Comparison of ENCODE assay signal across 9 cellular contexts in the genomic region with DNA sequence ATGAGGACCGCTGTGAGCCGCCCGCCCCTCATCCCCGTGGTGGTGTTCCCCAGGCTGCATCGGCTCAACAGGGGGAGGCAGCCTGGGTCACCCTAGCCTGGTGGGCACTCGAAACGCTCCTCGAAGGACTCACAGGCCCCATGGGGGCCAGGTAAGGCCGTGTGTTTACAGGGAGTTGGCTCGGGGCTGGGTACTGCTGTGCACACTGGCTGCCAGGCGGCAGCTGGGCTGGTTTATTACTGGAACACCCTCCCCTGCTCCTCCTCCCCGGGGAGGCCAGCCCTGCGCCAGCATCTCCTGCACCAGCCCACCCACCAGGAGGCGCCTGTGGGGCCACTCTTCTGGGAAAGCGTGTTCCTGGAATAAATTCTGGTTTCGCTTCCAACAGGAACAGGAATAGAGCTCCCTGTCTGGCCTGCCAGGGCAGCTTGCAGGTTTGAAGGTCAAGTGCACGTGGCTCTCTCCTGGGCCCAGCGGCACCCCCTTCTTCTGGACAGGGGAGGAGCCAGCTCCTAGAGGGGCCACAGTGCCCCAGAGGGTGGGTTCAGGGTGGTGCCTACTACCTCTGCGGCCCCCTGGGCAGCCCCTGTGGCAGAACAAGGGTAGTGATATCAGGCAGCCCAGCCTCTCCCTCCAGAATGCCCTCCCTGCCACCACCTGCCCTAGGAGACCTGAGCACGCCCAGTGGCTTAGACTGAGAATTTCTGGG. TPM values are rescaled to one million over a fixed set of nuclear protein-coding genes. Genes with fewer than 3 reads are reported as not detected.
DNase-seq lines count a peak whose midpoint lies in the region; ATAC-seq and TF ChIP-seq lines count a peak whose summit lies in the region.
"Had no signal": no experiment of that assay in that cellular context is flagged by ENCODE, and none has a peak within 500 bp of the region (broad histone marks: within the 10 kb centered on the region; RNA-seq: fewer than 3 reads in every experiment).

No MANE protein-coding gene starts in this region.

- H3K9ac ChIP-seq in HCT116 (ENCODE audit: low read length), result peak overlapping the region; percentile 41
- no peak overlapping the region for H3K9ac ChIP-seq in OCI-LY1 (ENCODE audit: low read length)

- TF ChIP-seq CTCF in HCT116 (IDR thresholded peaks at IDR 0.05 in 2 of 3, conservative IDR thresholded peaks at IDR 0.05 in 1 of 3; ENCODE audit: borderline replicate concordance in 1 of 3, insufficient read depth in 1 of 3, low read depth in 2 of 3, low read length in 2 of 3), result peak; percentile 78 to 94 (median 87); a peak in 5 of 6 replicates
- peak; percentile 39; the same call in 1 of the 2 replicates for TF ChIP-seq CTCF in OCI-LY1 (IDR thresholded peaks at IDR 0.05; ENCODE audit: low read length)
- TF ChIP-seq CTCF in right lobe of liver (IDR thresholded peaks at IDR 0.05), result peak; percentile 73 to 88 (median 82)
- peak; percentile 44 to 82 (median 76) for TF ChIP-seq CTCF in upper lobe of left lung (IDR thresholded peaks at IDR 0.05)

- H3K9me3 ChIP-seq in HCT116 (ENCODE audit: control insufficient read depth in 1 of 2, insufficient read depth in 1 of 2, low read depth in 1 of 2, low read length in 2 of 2) (no peaks in the 10 kb centered on the region), OCI-LY1 (ENCODE audit: low read length) (no peaks in the 10 kb centered on the region), right lobe of liver (no peaks in the 10 kb centered on the region), upper lobe of left lung (no peaks in the 10 kb centered on the region)

- no peaks in the 10 kb centered on the region for H3F3A ChIP-seq in OCI-LY1 (ENCODE audit: insufficient read depth, low read length)

- peak in 1 of 4 donors; percentile 24 for TF ChIP-seq EP300 in upper lobe of left lung (IDR thresholded peaks at IDR 0.05)

- H3K27ac ChIP-seq in HCT116 (ENCODE audit: low read depth, low read length) (peak overlapping the region; percentile 74), OCI-LY1 (ENCODE audit: low read depth, low read length, poor library complexity, severe bottlenecking) (no peak overlapping the region), right lobe of liver (peak overlapping the region; percentile 83 to 91 (median 89)), upper lobe of left lung (peak overlapping the region; percentile 76 to 87 (median 84))

- POLR2A ChIA-PET in HCT116 (lab: Charles Lee), result interaction anchor here (1.0 to 2.4 kb wide), 3 partner anchors 12 to 45 kb away, joined by 3 to 8 read pairs (median 5); partner anchors contain the start of gene MCRIP1

- H4K20me1 ChIP-seq in HCT116 (ENCODE audit: insufficient read depth) (no peaks in the 10 kb centered on the region), OCI-LY1 (ENCODE audit: insufficient read depth, low read length) (no peaks in the 10 kb centered on the region)

- no TSS peak for BruUV-seq in HCT116 (replicated peaks; lab: Mats Ljungman, UMichigan)

- H2AFZ ChIP-seq in HCT116 (ENCODE audit: low read depth, low read length, poor library complexity, severe bottlenecking) (no peak overlapping the region), OCI-LY1 (ENCODE audit: low read length) (no peak overlapping the region)

- H3K36me3 ChIP-seq in HCT116 (ENCODE audit: control insufficient read depth in 1 of 2, insufficient read depth in 2 of 2, low read length in 2 of 2), result no peaks in the 10 kb centered on the region
- H3K36me3 ChIP-seq in OCI-LY1 (ENCODE audit: insufficient read depth, low read length), result no peaks in the 10 kb centered on the region
- H3K36me3 ChIP-seq in right lobe of liver, result no peaks in the 10 kb centered on the region
- peaks cover 0 to 26% (median 14%) of the 10 kb centered on the region in 4 donors for H3K36me3 ChIP-seq in upper lobe of left lung

- H3K27me3 ChIP-seq in HCT116 (ENCODE audit: insufficient read depth, low read length), result no peaks in the 10 kb centered on the region
- H3K27me3 ChIP-seq in OCI-LY1 (ENCODE audit: insufficient read depth, low read length), result peaks cover 4% of the 10 kb centered on the region; the same call in 1 of the 2 replicates
- H3K27me3 ChIP-seq in right lobe of liver, result no peaks in the 10 kb centered on the region
- no peaks in the 10 kb centered on the region for H3K27me3 ChIP-seq in upper lobe of left lung

- no peaks in the 10 kb centered on the region for H3K79me2 ChIP-seq in HCT116 (ENCODE audit: insufficient read depth, low read length)
- no peaks in the 10 kb centered on the region for H3K79me2 ChIP-seq in OCI-LY1 (ENCODE audit: insufficient read depth, low read length)

- intact Hi-C loops in HCT116 (cut with micrococcal nuclease) (no loop called here), right lobe of liver (cut with DNase I) (no loop called here)

- TF ChIP-seq POLR2A in HCT116 (IDR thresholded peaks at IDR 0.05; ENCODE audit: borderline replicate concordance, extremely low read depth, insufficient read depth, insufficient read length) (no peak), right lobe of liver (IDR thresholded peaks at IDR 0.05) (no peak), upper lobe of left lung (IDR thresholded peaks at IDR 0.05) (peak in 1 of 4 donors; percentile 28)

- RAD21 ChIA-PET in HCT116 (lab: Charles Lee; ENCODE audit: low non-redundant PET in 1 of 2, low total read pairs in 2 of 2, uncharacterized antibody in 2 of 2, unreplicated experiment in 2 of 2), result interaction anchor here in 1 of 2 experiments (0.9 kb wide), 1 partner anchor 27 kb away, joined by 3 read pairs; no protein-coding TSS in a partner anchor

- DNase-seq in AG20443 (ENCODE audit: low spot score), result peak; percentile 72
- peak; percentile 40 for DNase-seq in HCT116 (ENCODE audit: low read depth, low spot score)
- peak; percentile 44 for DNase-seq in cerebellar cortex (ENCODE audit: low spot score)
- DNase-seq in right lobe of liver, result peak; percentile 93 to 94 (median 94)
- peak; percentile 90 to 91 for DNase-seq in upper lobe of left lung

- peaks cover 23 to 28% of the 10 kb centered on the region in 2 experiments for H3K4me1 ChIP-seq in HCT116 (ENCODE audit: control insufficient read depth in 1 of 2, insufficient read depth in 2 of 2, low read length in 2 of 2)
- no peaks in the 10 kb centered on the region for H3K4me1 ChIP-seq in OCI-LY1 (ENCODE audit: insufficient read depth, low read length, severe bottlenecking)
- H3K4me1 ChIP-seq in right lobe of liver, result peaks cover 2 to 20% (median 15%) of the 10 kb centered on the region in 4 donors
- peaks cover 17 to 19% (median 17%) of the 10 kb centered on the region in 4 donors for H3K4me1 ChIP-seq in upper lobe of left lung

- H3K9me2 ChIP-seq in HCT116 (ENCODE audit: insufficient read depth), result no peaks in the 10 kb centered on the region
- H3K9me2 ChIP-seq in OCI-LY1 (ENCODE audit: low read depth, low read length), result no peaks in the 10 kb centered on the region

- CTCF ChIA-PET in HCT116 (lab: Charles Lee), result interaction anchor here (0.7 to 1.6 kb wide), 13 partner anchors 11 to 119 kb away, joined by 3 to 10 read pairs (median 4); partner anchors contain the start of genes MCRIP1, MRPL12 and P4HB

- H3K4me2 ChIP-seq in HCT116 (ENCODE audit: low read length), result peak overlapping the region; percentile 61
- no peak overlapping the region for H3K4me2 ChIP-seq in OCI-LY1 (ENCODE audit: low read length)

- peak; percentile 73 for TF ChIP-seq RAD21 in HCT116 (IDR thresholded peaks at IDR 0.05; ENCODE audit: low read depth)

- ATAC-seq in HCT116 (peak; percentile 95), right lobe of liver (peak; percentile 93 to 96 (median 94)), upper lobe of left lung (ENCODE audit: low FRiP score in 2 of 2) (peak; percentile 72 to 90), GM18909 (IDR thresholded peaks at IDR 0.05; ENCODE audit: poor library complexity, unreplicated experiment) (no peak), HG03196 (IDR thresholded peaks at IDR 0.05; ENCODE audit: unreplicated experiment) (no peak)

- 28% methylated on average over 5 of the region's 20 CpGs for WGBS in right lobe of liver (ENCODE audit: insufficient coverage, low coverage, low lambda C conversion rate, missing lambda C conversion rate)
- 44% methylated on average over 16 of the region's 20 CpGs; no CpG with 5 or more reads in 1 of the 2 donors for WGBS in upper lobe of left lung, 2 donors

- H3K4me3 ChIP-seq in HCT116 (replicated peaks in 1 of 2; ENCODE audit: low read depth in 1 of 2, low read length in 2 of 2), result 0 out of 4 replicates have a peak overlapping the region, but pooled peaks of 1 of the 2 experiments have one; percentile 6
- no peak overlapping the region for H3K4me3 ChIP-seq in OCI-LY1 (ENCODE audit: low read depth, low read length, poor library complexity, severe bottlenecking)
- no peak overlapping the region for H3K4me3 ChIP-seq in right lobe of liver
- H3K4me3 ChIP-seq in upper lobe of left lung, result peak overlapping the region in 1 of 4 donors; percentile 13

TF ChIP-seq in HCT116, 20 proteins besides CTCF, POLR2A, EP300 and RAD21 (continues in another document):
- TF ChIP-seq ZFX (IDR thresholded peaks at IDR 0.05) (no peak), EGR1 (IDR thresholded peaks at IDR 0.05; ENCODE audit: low read depth) (no peak), SRF (IDR thresholded peaks at IDR 0.05; ENCODE audit: low read depth) (no peak), ELF1 (IDR thresholded peaks at IDR 0.05; ENCODE audit: borderline replicate concordance, low read depth) (no peak), ZNF274 (IDR thresholded peaks at IDR 0.05; ENCODE audit: low read depth, low read length) (no peak), SIN3A (IDR thresholded peaks at IDR 0.05; ENCODE audit: low read depth) (no peak), EZH2 (IDR thresholded peaks at IDR 0.05) (no peak)

RNA-seq across cellular contexts. Expression of gene MCRIP1, which starts 11.3 kb away (rescaled TPM):
- total RNA-seq in HCT116 (2021; ENCODE audit: unreplicated experiment), result 59.2 TPM
- 63.3 and 64.8 TPM in 2 replicates for polyA plus RNA-seq in HCT116 (2012)
- 10 to 100 TPM; 19.0 to 32.6 (median 25.7) TPM for total RNA-seq in right lobe of liver
- 100 to 1,000 TPM in 1 of 6 donors, 10 to 100 TPM in 5; 30.1 to 106 (median 70.1) TPM for total RNA-seq in upper lobe of left lung

RNA-seq across cellular contexts. Expression of gene PPP1R27, which starts 13.1 kb away (rescaled TPM):
- total RNA-seq in HCT116 (2021; ENCODE audit: unreplicated experiment), result not detected
- 0.64 and 0.76 TPM in 2 replicates for polyA plus RNA-seq in HCT116 (2012)
- total RNA-seq in right lobe of liver, result under 1 TPM in 3 of 6 experiments, not detected in 3; 0.27 to 0.62 (median 0.40) TPM
- not detected for total RNA-seq in upper lobe of left lung
- total RNA-seq: frontal cortex had no signal

RNA-seq across cellular contexts. Expression of gene GCGR, which starts 17.8 kb away (rescaled TPM):
- total RNA-seq in HCT116 (2021; ENCODE audit: unreplicated experiment) (not detected), right lobe of liver (100 to 1,000 TPM in 2 of 6 experiments, 10 to 100 TPM in 4; 39.5 to 146 (median 68.5) TPM), upper lobe of left lung (10 to 100 TPM in 1 of 6 donors, not detected in 5; 11.1 TPM)
- polyA plus RNA-seq in HCT116 (2012), result 0.12 TPM in 1 of 2 replicates, not detected in the other
- total RNA-seq: frontal cortex had no signal

RNA-seq across cellular contexts. Expression of gene P4HB, which starts 38.6 kb away (rescaled TPM):
- total RNA-seq in HCT116 (2021; ENCODE audit: unreplicated experiment), result 1,043 TPM
- polyA plus RNA-seq in HCT116 (2012), result 1,480 and 1,509 TPM in 2 replicates
- total RNA-seq in right lobe of liver, result 1,000 to 10,000 TPM in 5 of 6 experiments, 100 to 1,000 TPM in 1; 856 to 5,039 (median 1,455) TPM
- total RNA-seq in upper lobe of left lung, result 100 to 1,000 TPM; 374 to 627 (median 531) TPM

RNA-seq across cellular contexts. Expression of gene ARHGDIA, which starts 49.4 kb away (rescaled TPM):
- total RNA-seq in HCT116 (2021; ENCODE audit: unreplicated experiment), result 554 TPM
- polyA plus RNA-seq in HCT116 (2012), result 393 and 453 TPM in 2 replicates
- total RNA-seq in right lobe of liver, result 100 to 1,000 TPM in 5 of 6 experiments, 10 to 100 TPM in 1; 92.4 to 162 (median 137) TPM
- 100 to 1,000 TPM; 171 to 522 (median 302) TPM for total RNA-seq in upper lobe of left lung

Comparison
In these comparisons a context has a peak if more than half of its experiments do, and no peak if none do; other contexts are left out.
1. DNase-seq: peak in every context shown above with its lines; median percentile 94 in right lobe of liver; 90 in upper lobe of left lung; 72 in AG20443; 44 in cerebellar cortex; 40 in HCT116.
2. ATAC-seq: peak in HCT116 (single experiment), right lobe of liver (4 of 4) and upper lobe of left lung (2 of 2); none in GM18909 (single experiment) and HG03196 (single experiment).
3. Peak in every context shown above with its lines, with median percentiles within 50 percentile points of each other: CTCF ChIP-seq.